In genomic region chr11:4315292-4315691, GRCh38 we compare ENCODE assay signal across 7 cellular contexts. TPM values are rescaled to one million over a fixed set of nuclear protein-coding genes. Genes with fewer than 3 reads are reported as not detected.
"Had no signal": no experiment of that assay in that cellular context is flagged by ENCODE, and none has a peak within 500 bp of the region (broad histone marks: within the 10 kb centered on the region; RNA-seq: fewer than 3 reads in every experiment).

No MANE protein-coding gene starts in this region.

RNA-seq across cellular contexts. Expression of gene OR52B4, which starts 52.9 kb away (rescaled TPM):
- total RNA-seq: M059J, OCI-LY7, PC-9, Right ventricle myocardium inferior, RPMI7951, SJCRH30, SK-MEL-5 had no signal
